7 cellular contexts compared by ENCODE assay signal in the genomic region with DNA sequence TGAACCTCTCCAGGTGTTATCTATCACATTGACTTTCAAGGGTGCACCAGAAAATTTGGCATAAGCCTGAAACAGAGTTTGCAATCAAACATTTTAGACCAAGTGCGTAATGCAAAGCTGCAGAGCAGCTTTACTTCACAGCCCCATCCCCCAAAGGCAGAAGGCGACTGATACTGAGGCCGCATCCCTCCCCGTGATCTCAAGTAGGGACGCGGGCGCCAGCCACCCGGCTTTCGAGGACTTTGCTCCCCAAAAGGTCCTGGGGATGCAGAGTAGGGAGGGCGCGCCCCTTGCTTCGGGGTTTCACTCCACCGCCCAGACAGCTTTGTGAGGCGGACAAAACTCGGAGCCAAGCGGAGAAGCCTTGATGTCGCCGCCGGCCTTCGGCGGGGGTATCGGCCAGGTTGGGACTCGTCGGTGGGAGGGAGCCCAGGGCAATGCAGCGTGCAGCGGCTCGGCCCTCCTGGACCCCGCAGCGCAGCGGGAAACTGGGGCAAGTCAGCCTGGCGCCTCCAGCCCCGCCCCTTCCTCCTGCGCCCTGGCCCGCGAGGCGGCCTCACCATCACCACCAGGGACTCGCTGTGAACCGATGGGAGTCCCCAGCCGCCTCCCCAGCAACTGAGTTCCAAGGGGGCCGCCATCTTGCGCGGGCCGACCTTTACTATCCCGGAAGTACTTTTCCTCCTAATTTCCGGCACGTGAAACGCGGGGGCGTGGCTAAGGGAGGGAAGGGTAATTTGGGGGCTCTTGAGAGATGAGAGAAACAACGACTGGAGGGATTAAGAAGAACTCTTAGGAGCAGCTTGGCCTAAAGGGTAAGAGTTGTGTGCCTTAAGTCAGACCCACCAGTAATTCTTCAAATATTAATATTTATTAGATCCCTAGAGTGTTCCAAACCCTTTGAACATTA. TPM values are rescaled to one million over a fixed set of nuclear protein-coding genes. Genes with fewer than 3 reads are reported as not detected.
DNase-seq lines count a peak whose midpoint lies in the region; ATAC-seq and TF ChIP-seq lines count a peak whose summit lies in the region.

A gene with protein sequence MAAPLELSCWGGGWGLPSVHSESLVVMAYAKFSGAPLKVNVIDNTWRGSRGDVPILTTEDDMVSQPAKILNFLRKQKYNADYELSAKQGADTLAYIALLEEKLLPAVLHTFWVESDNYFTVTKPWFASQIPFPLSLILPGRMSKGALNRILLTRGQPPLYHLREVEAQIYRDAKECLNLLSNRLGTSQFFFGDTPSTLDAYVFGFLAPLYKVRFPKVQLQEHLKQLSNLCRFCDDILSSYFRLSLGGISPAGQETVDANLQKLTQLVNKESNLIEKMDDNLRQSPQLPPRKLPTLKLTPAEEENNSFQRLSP (minus strand): TSS at position 665 of the 910 bp plus-strand sequence. CDS start 24 bp downstream, at position 641.

- DNase-seq in NCI-H2196 (lab: John Stamatoyannopoulos, UW; ENCODE audit: unreplicated experiment) (peak; percentile 75), WERI-Rb-1 (peak; percentile 96), mammary epithelial cell (peak; percentile 79), iPS-NIHi11 (ENCODE audit: low spot score) (peak; percentile 89)

- H4K20me1 ChIP-seq in mammary epithelial cell (ENCODE audit: insufficient read depth, low read length) = no peaks in the 10 kb centered on the region

- WGBS in mammary epithelial cell (ENCODE audit: low coverage, missing lambda C conversion rate) = 2% methylated on average over 38 of the region's 50 CpGs

- H3K27ac ChIP-seq in WERI-Rb-1 (peak within 1 kb of the TSS; percentile 95), mammary epithelial cell (ENCODE audit: insufficient read depth, low read depth, low read length) (peak within 1 kb of the TSS; percentile 59), skin epidermis (peak within 1 kb of the TSS; percentile 44 to 89 (median 79))

- TF ChIP-seq CTCF in WERI-Rb-1 (IDR thresholded peaks at IDR 0.05; ENCODE audit: low read depth, low read length) (no peak), mammary epithelial cell (conservative IDR thresholded peaks at IDR 0.05 in 1 of 2, IDR thresholded peaks at IDR 0.05 in 1 of 2; ENCODE audit: extremely low read depth in 1 of 2, insufficient read depth in 1 of 2, low read depth in 1 of 2, low read length in 2 of 2) (no peak)

- no TSS peak for BruUV-seq in mammary epithelial cell (replicated peaks; lab: Mats Ljungman, UMichigan)

- CTCF ChIA-PET in mammary epithelial cell (lab: Charles Lee; ENCODE audit: low non-redundant PET) = no interaction called here

- H3K9me3 ChIP-seq in WERI-Rb-1 (ENCODE audit: severe bottlenecking) (no peaks in the 10 kb centered on the region), mammary epithelial cell (replicated peaks; ENCODE audit: insufficient read depth, low read length) (no peaks in the 10 kb centered on the region)

- H3K79me2 ChIP-seq in mammary epithelial cell (ENCODE audit: insufficient read depth, low read length) = peaks cover 7% of the 10 kb centered on the region

- intact Hi-C loops in mammary epithelial cell (cut with micrococcal nuclease) = loop anchor here (1.0 to 2.0 kb wide), 2 partner anchors 66 to 92 kb away; no protein-coding TSS in a partner anchor

- H3K27me3 ChIP-seq in WERI-Rb-1 (ENCODE audit: insufficient read depth, low read depth, severe bottlenecking) (no peaks in the 10 kb centered on the region), mammary epithelial cell (ENCODE audit: insufficient read depth, low read length) (no peaks in the 10 kb centered on the region)

- peak within 1 kb of the TSS; percentile 68 for H3K9ac ChIP-seq in mammary epithelial cell (ENCODE audit: insufficient read depth, low read length)

- peak within 1 kb of the TSS; percentile 86 for H3K4me3 ChIP-seq in WERI-Rb-1 (ENCODE audit: low read depth, low read length)
- peak within 1 kb of the TSS; percentile 63 to 77 (median 77) for H3K4me3 ChIP-seq in mammary epithelial cell (replicated peaks in 1 of 3; ENCODE audit: insufficient read depth in 1 of 3, low read depth in 2 of 3, low read length in 3 of 3)
- peak within 1 kb of the TSS; percentile 52 to 96 (median 87) for H3K4me3 ChIP-seq in skin epidermis

- peak within 1 kb of the TSS; percentile 86 for H3K4me2 ChIP-seq in mammary epithelial cell (ENCODE audit: insufficient read depth, low read depth, low read length)

- peak within 1 kb of the TSS; percentile 86 for H2AFZ ChIP-seq in mammary epithelial cell (ENCODE audit: low read depth, low read length)

- dilution Hi-C loops in mammary epithelial cell (cut with HindIII; ENCODE audit: low sequenced_read_pairs) = no loop called here

- H3K4me1 ChIP-seq in mammary epithelial cell (ENCODE audit: insufficient read depth, low read length) = peaks cover 3% of the 10 kb centered on the region

- peak; percentile 67 for ATAC-seq in GM18519 (IDR thresholded peaks at IDR 0.05; ENCODE audit: low FRiP score, unreplicated experiment)
- peak; percentile 61 for ATAC-seq in HG03060 (IDR thresholded peaks at IDR 0.05; ENCODE audit: low read depth, unreplicated experiment)

- in situ Hi-C loops in mammary epithelial cell (cut with MboI; ENCODE audit: low sequenced_read_pairs in 2 of 2) = no loop called here

- H3K36me3 ChIP-seq in WERI-Rb-1 (peaks cover 29% of the 10 kb centered on the region), mammary epithelial cell (ENCODE audit: insufficient read depth, low read length) (peaks cover 14% of the 10 kb centered on the region)

RNA-seq across cellular contexts. Expression of the gene that starts here (rescaled TPM):
- 10 to 100 TPM; 21.7 to 23.0 TPM for total RNA-seq in mammary epithelial cell
- polyA plus RNA-seq in mammary epithelial cell = 6.5 TPM
- 7.7 TPM for polyA minus RNA-seq in mammary epithelial cell

Comparison
In these comparisons a context has a peak if more than half of its experiments do, and no peak if none do; other contexts are left out.
1. Peak in every context shown above with its lines: DNase-seq, ATAC-seq, H3K4me3 ChIP-seq and H3K27ac ChIP-seq.